ENCODE assay signal across 8 cellular contexts in genomic region chr6:131063028-131063763, GRCh38. TPM values are rescaled to one million over a fixed set of nuclear protein-coding genes. Genes with fewer than 3 reads are reported as not detected.
A peak's percentile ranks its signal among the peaks of the same experiment; 100 is the strongest.
DNase-seq lines count a peak whose midpoint lies in the region; ATAC-seq and TF ChIP-seq lines count a peak whose summit lies in the region.

Gene EPB41L2, minus strand, starts transcription at chr6:131063245. Its CDS starts 106,760 bp downstream, at chr6:130956485.

- WGBS in gastroesophageal sphincter (ENCODE audit: low coverage in 1 of 2), 2 donors: 0% methylated on average over 3 of the region's 61 CpGs; no CpG with 5 or more reads in 1 of the 2 donors

- peaks cover 37% of the 10 kb centered on the region for H3K36me3 Mint-ChIP-seq in Calu3 (ENCODE audit: insufficient read depth, unreplicated experiment)
- H3K36me3 Mint-ChIP-seq in activated naive CD4-positive, alpha-beta T cell treated with anti-CD3 and anti-CD28 coated beads for 36 hours (ENCODE audit: low read depth): no peaks in the 10 kb centered on the region

- CTCF ChIA-PET in Calu3 (lab: Charles Lee): interaction anchor here (1.0 kb wide), 1 partner anchor 39 kb away, joined by 5 read pairs; no protein-coding TSS in a partner anchor
- CTCF ChIA-PET in activated naive CD4-positive, alpha-beta T cell treated with anti-CD3 and anti-CD28 coated beads for 36 hours (lab: Charles Lee): interaction anchor here (0.5 to 1.0 kb wide), 2 partner anchors 70 to 456 kb away, joined by 3 to 4 read pairs; no protein-coding TSS in a partner anchor

- no peaks in the 10 kb centered on the region for H3K9me3 ChIP-seq in gastroesophageal sphincter

- peak within 1 kb of the TSS; percentile 92 for H3K27ac Mint-ChIP-seq in Calu3 (ENCODE audit: unreplicated experiment)
- H3K27ac Mint-ChIP-seq in activated naive CD4-positive, alpha-beta T cell treated with anti-CD3 and anti-CD28 coated beads for 36 hours: no peak within 1 kb of the TSS

- DNase-seq in Calu3: peak; percentile 97
- peak; percentile 77 for DNase-seq in HT1080 (ENCODE audit: low read depth)
- peak; percentile 88 for DNase-seq in SK-N-DZ (ENCODE audit: low spot score)
- peak; percentile 80 for DNase-seq in activated naive CD4-positive, alpha-beta T cell treated with anti-CD3 and anti-CD28 coated beads for 36 hours
- peak; percentile 39 to 94 (median 81) for DNase-seq in nucleus accumbens (lab: John Stamatoyannopoulos, UW)
- DNase-seq in superior temporal gyrus (ENCODE audit: extremely low spot score): peak; percentile 87

- intact Hi-C loops in Calu3 (cut with micrococcal nuclease; ENCODE audit: unreplicated experiment): loop anchor here (5.0 kb wide), 3 partner anchors 46 to 176 kb away; no protein-coding TSS in a partner anchor
- intact Hi-C loops in activated naive CD4-positive, alpha-beta T cell treated with anti-CD3 and anti-CD28 coated beads for 36 hours (cut with micrococcal nuclease): loop anchor here (2.0 to 5.0 kb wide), 8 partner anchors 72 to 1749 kb away; partner anchors contain the start of genes AKAP7, MED23 and RPS12

- peak; percentile 70 to 72 for TF ChIP-seq POLR2A in gastroesophageal sphincter (IDR thresholded peaks at IDR 0.05)

- no peaks in the 10 kb centered on the region for H3K36me3 ChIP-seq in gastroesophageal sphincter

- H3K27me3 ChIP-seq in gastroesophageal sphincter: no peaks in the 10 kb centered on the region

- H3K4me3 ChIP-seq in gastroesophageal sphincter: peak within 1 kb of the TSS; percentile 79 to 93

- H3K27me3 Mint-ChIP-seq in Calu3 (ENCODE audit: unreplicated experiment): no peaks in the 10 kb centered on the region
- peaks cover 2% of the 10 kb centered on the region for H3K27me3 Mint-ChIP-seq in activated naive CD4-positive, alpha-beta T cell treated with anti-CD3 and anti-CD28 coated beads for 36 hours (ENCODE audit: low read depth)

- H3K4me1 Mint-ChIP-seq in Calu3 (ENCODE audit: low read depth, unreplicated experiment): peaks cover 59% of the 10 kb centered on the region
- peaks cover 22% of the 10 kb centered on the region for H3K4me1 Mint-ChIP-seq in activated naive CD4-positive, alpha-beta T cell treated with anti-CD3 and anti-CD28 coated beads for 36 hours (ENCODE audit: low read depth)

- peak within 1 kb of the TSS; percentile 68 to 90 (median 85) for H3K27ac ChIP-seq in gastroesophageal sphincter

- TF ChIP-seq EP300 in gastroesophageal sphincter (IDR thresholded peaks at IDR 0.05): no peak

- no peaks in the 10 kb centered on the region for H3K9me3 Mint-ChIP-seq in Calu3 (ENCODE audit: low read depth, unreplicated experiment)
- H3K9me3 Mint-ChIP-seq in activated naive CD4-positive, alpha-beta T cell treated with anti-CD3 and anti-CD28 coated beads for 36 hours: peaks cover under 1% of the 10 kb centered on the region

- H3K4me1 ChIP-seq in gastroesophageal sphincter: peaks cover 0 to 29% (median 0%) of the 10 kb centered on the region in 3 donors

- ATAC-seq in GM21360 (IDR thresholded peaks at IDR 0.05; ENCODE audit: unreplicated experiment) (peak; percentile 79), gastroesophageal sphincter (peak; percentile 95)

- peak within 1 kb of the TSS; percentile 85 for H3K4me3 Mint-ChIP-seq in Calu3 (ENCODE audit: low read depth, unreplicated experiment)
- H3K4me3 Mint-ChIP-seq in activated naive CD4-positive, alpha-beta T cell treated with anti-CD3 and anti-CD28 coated beads for 36 hours: peak within 1 kb of the TSS; percentile 80

- no TSS peak for BruUV-seq in Calu3 (replicated peaks; lab: Mats Ljungman, UMichigan)

- TF ChIP-seq CTCF in Calu3 (IDR thresholded peaks at IDR 0.05; ENCODE audit: unreplicated experiment): peak; percentile 36
- TF ChIP-seq CTCF in gastroesophageal sphincter (IDR thresholded peaks at IDR 0.05): peak; percentile 10 to 67 (median 48)

RNA-seq across cellular contexts. Expression of gene EPB41L2, which starts in this region (rescaled TPM):
- total RNA-seq in Calu3 (2022) (284 and 332 TPM in 2 replicates), gastroesophageal sphincter (100 to 1,000 TPM in 2 of 4 donors, 10 to 100 TPM in 2; 57.2 to 116 (median 85.2) TPM)
- total RNA-seq in HT1080 (2014; rRNA removed; shearing (Covaris generic)): 17.7 and 32.5 TPM in 2 replicates
- 51.8 and 67.6 TPM in 2 replicates for polyA plus RNA-seq in HT1080 (2015; cell fraction: cytosol; rRNA removed)
- 159 and 177 TPM in 2 replicates for polyA plus RNA-seq in HT1080 (2015; cell fraction: nucleus; rRNA removed)
- polyA plus RNA-seq in SK-N-DZ (2014; cell fraction: cytosol; rRNA removed): 13.6 and 15.4 TPM in 2 replicates
- 45.1 and 84.9 TPM in 2 replicates for polyA plus RNA-seq in SK-N-DZ (2014; cell fraction: nucleus; rRNA removed)
- 10 to 100 TPM; 33.5 to 37.7 TPM for total RNA-seq in activated naive CD4-positive, alpha-beta T cell treated with anti-CD3 and anti-CD28 coated beads for 36 hours

Comparison
In these comparisons a context has a peak if more than half of its experiments do, and no peak if none do; other contexts are left out.
1. Peak in every context shown above with its lines: DNase-seq, ATAC-seq, H3K4me3 ChIP-seq and H3K27ac ChIP-seq.